ENCODE assay signal across 18 cellular contexts in genomic region chr10:16606421-16606820, GRCh38.
"Had no signal": no experiment of that assay in that cellular context is flagged by ENCODE, and none has a peak within 500 bp of the region (broad histone marks: within the 10 kb centered on the region; RNA-seq: fewer than 3 reads in every experiment).

No MANE protein-coding gene starts in this region.

- H3K27ac Mint-ChIP-seq: activated CD4-positive, alpha-beta T cell treated with anti-CD3 and anti-CD28 coated beads, Interleukin-2, amount 10 ng/mL, durations not matched to agents 24 days and 14 days; activated naive CD4-positive, alpha-beta T cell treated with anti-CD3 and anti-CD28 coated beads for 36 hours; effector memory CD8-positive, alpha-beta T cell; immature natural killer cell; naive thymus-derived CD8-positive, alpha-beta T cell; T-helper 17 cell; WTC11 had no signal

- H3K4me3 Mint-ChIP-seq: activated CD4-positive, alpha-beta T cell treated with anti-CD3 and anti-CD28 coated beads, Interleukin-2, amount 10 ng/mL, durations not matched to agents 24 days and 14 days; activated naive CD4-positive, alpha-beta T cell treated with anti-CD3 and anti-CD28 coated beads for 36 hours; activated T-helper 17 cell treated with anti-CD3 and anti-CD28 coated beads, Interleukin-2, amount 50 U/mL, for 72 hours; effector memory CD8-positive, alpha-beta T cell; immature natural killer cell; naive thymus-derived CD8-positive, alpha-beta T cell; T-helper 17 cell; WTC11 had no signal

- H3K9me3 Mint-ChIP-seq: activated CD4-positive, alpha-beta T cell treated with anti-CD3 and anti-CD28 coated beads, Interleukin-2, amount 10 ng/mL, durations not matched to agents 24 days and 14 days; activated T-helper 17 cell treated with anti-CD3 and anti-CD28 coated beads, Interleukin-2, amount 50 U/mL, for 72 hours; effector memory CD8-positive, alpha-beta T cell; immature natural killer cell; WTC11 had no signal

- DNase-seq: activated CD4-positive, alpha-beta T cell treated with anti-CD3 and anti-CD28 coated beads, Interleukin-2, amount 10 ng/mL, durations not matched to agents 24 days and 14 days; activated CD8-positive, alpha-beta memory T cell treated with anti-CD3 and anti-CD28 coated beads for 24 hours; activated naive CD4-positive, alpha-beta T cell treated with anti-CD3 and anti-CD28 coated beads for 36 hours; central memory CD4-positive, alpha-beta T cell; cortex of kidney; effector memory CD8-positive, alpha-beta T cell; foreskin keratinocyte; immature natural killer cell; left cardiac atrium; mucosa of descending colon; naive thymus-derived CD8-positive, alpha-beta T cell; right cardiac atrium; small intestine; T-helper 17 cell; thyroid gland had no signal

- H3K27me3 Mint-ChIP-seq: activated CD4-positive, alpha-beta T cell treated with anti-CD3 and anti-CD28 coated beads, Interleukin-2, amount 10 ng/mL, durations not matched to agents 24 days and 14 days; activated T-helper 17 cell treated with anti-CD3 and anti-CD28 coated beads, Interleukin-2, amount 50 U/mL, for 72 hours; effector memory CD8-positive, alpha-beta T cell; naive thymus-derived CD8-positive, alpha-beta T cell; T-helper 17 cell had no signal

- ATAC-seq: activated T-helper 17 cell treated with anti-CD3 and anti-CD28 coated beads, Interleukin-2, amount 50 U/mL, for 72 hours; effector memory CD8-positive, alpha-beta T cell; foreskin keratinocyte; left cardiac atrium; mucosa of descending colon; naive thymus-derived CD8-positive, alpha-beta T cell; right cardiac atrium; T-helper 17 cell; WTC11 had no signal

- H3K4me1 Mint-ChIP-seq: activated CD4-positive, alpha-beta T cell treated with anti-CD3 and anti-CD28 coated beads, Interleukin-2, amount 10 ng/mL, durations not matched to agents 24 days and 14 days; immature natural killer cell; WTC11 had no signal

- H3K4me3 ChIP-seq: lung, mucosa of descending colon, thyroid gland had no signal

- H3K36me3 Mint-ChIP-seq: WTC11 had no signal
